Comparison of ENCODE assay signal across 23 cellular contexts in the genomic region with DNA sequence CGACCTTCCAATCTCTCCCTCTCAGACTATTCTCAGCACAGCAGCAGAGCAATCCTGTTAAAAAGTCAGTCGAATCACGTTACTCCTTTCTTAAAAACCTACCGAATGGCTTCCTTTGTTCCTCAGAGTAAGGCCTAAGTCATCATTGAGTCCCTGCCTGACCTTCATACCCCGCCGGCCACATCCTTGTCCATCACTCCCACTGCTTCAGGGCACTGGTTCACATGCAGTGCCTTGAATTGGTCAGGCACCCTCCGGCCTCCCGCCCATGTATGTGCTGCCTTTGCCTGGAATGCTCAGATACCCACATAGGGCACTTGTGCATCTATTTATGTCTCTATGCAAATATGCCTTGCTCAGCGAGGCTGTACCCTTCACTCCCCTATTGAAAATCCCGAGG.
DNase-seq lines count a peak whose midpoint lies in the region; ATAC-seq, FAIRE-seq and TF ChIP-seq lines count a peak whose summit lies in the region.
"Had no signal": no experiment of that assay in that cellular context is flagged by ENCODE, and none has a peak within 500 bp of the region (broad histone marks: within the 10 kb centered on the region; RNA-seq: fewer than 3 reads in every experiment).

No MANE protein-coding gene starts in this region.

- TF ChIP-seq RAD21 in GM12878 (IDR thresholded peaks at IDR 0.05; ENCODE audit: insufficient read depth, low read depth, low read length), result no peak

- no peak for TF ChIP-seq CTCF in GM12865 (IDR thresholded peaks at IDR 0.05; ENCODE audit: insufficient read depth, low read depth, low read length, missing control alignments)
- TF ChIP-seq CTCF in GM12878 (IDR thresholded peaks at IDR 0.05 in 2 of 3, conservative IDR thresholded peaks at IDR 0.05 in 1 of 3; ENCODE audit: control insufficient read depth in 2 of 3, extremely low read depth in 1 of 3, insufficient read depth in 1 of 3, low read depth in 3 of 3, low read length in 3 of 3), result no peak
- no peak for TF ChIP-seq CTCF in neural crest cell (conservative IDR thresholded peaks at IDR 0.05)
- no peak for TF ChIP-seq CTCF in PC-9 (conservative IDR thresholded peaks at IDR 0.05)
- no peak for TF ChIP-seq CTCF in kidney (IDR thresholded peaks at IDR 0.05; ENCODE audit: borderline replicate concordance, extremely low read depth, insufficient read depth)

- H3K9me2 ChIP-seq in PC-9 (ENCODE audit: insufficient read depth), result no peaks in the 10 kb centered on the region

- no peaks in the 10 kb centered on the region for H3K9me3 ChIP-seq in GM12878 (replicated peaks; ENCODE audit: control insufficient read depth, insufficient read depth, low read length)
- no peaks in the 10 kb centered on the region for H3K9me3 ChIP-seq in PC-9 (ENCODE audit: insufficient read depth, low read depth)
- no peaks in the 10 kb centered on the region for H3K9me3 ChIP-seq in kidney (ENCODE audit: control insufficient read depth in 1 of 2, low read length in 2 of 2)
- H3K9me3 ChIP-seq: BLaER1, Caco-2 had no signal

- POLR2A ChIA-PET in GM12878 (lab: Charles Lee) (interaction anchor here (0.7 to 3.6 kb wide), 8 partner anchors 9 to 391 kb away, joined by 3 to 20 read pairs (median 6); no protein-coding TSS in a partner anchor), PC-9 (lab: Charles Lee; ENCODE audit: unreplicated experiment) (no interaction called here)

- CTCF ChIA-PET in GM12878 (lab: Yijun Ruan, JAX) (interaction anchor here (0.6 to 4.2 kb wide), 7 partner anchors 10 to 142 kb away, joined by 3 to 17 read pairs (median 4); no protein-coding TSS in a partner anchor), PC-9 (lab: Charles Lee) (interaction anchor here (0.7 kb wide), 1 partner anchor 45 kb away, joined by 12 read pairs; no protein-coding TSS in a partner anchor)

- H3K36me3 Mint-ChIP-seq in neural crest cell (ENCODE audit: low read depth), result no peaks in the 10 kb centered on the region
- H3K36me3 Mint-ChIP-seq: CD4-positive, CD25-positive, alpha-beta regulatory T cell; CD8-positive, alpha-beta T cell had no signal

- peak overlapping the region; percentile 1 for H3K4me3 Mint-ChIP-seq in neural crest cell
- H3K4me3 Mint-ChIP-seq: B cell; CD4-positive, CD25-positive, alpha-beta regulatory T cell; CD8-positive, alpha-beta T cell had no signal

- H3K9ac ChIP-seq in GM12878 (ENCODE audit: control insufficient read depth, insufficient read depth, low read length) (no peak overlapping the region), kidney (ENCODE audit: low read length in 2 of 2) (no peak overlapping the region)
- H3K9ac ChIP-seq: BLaER1 had no signal

- H3K4me2 ChIP-seq in GM12878 (ENCODE audit: control insufficient read depth, insufficient read depth) (no peak overlapping the region), PC-9 (no peak overlapping the region)
- H3K4me2 ChIP-seq: BLaER1 had no signal

- no peaks in the 10 kb centered on the region for H3F3A ChIP-seq in PC-9 (ENCODE audit: insufficient read depth, low read depth)

- RAD21 ChIA-PET in GM12878 (lab: Charles Lee; ENCODE audit: unreplicated experiment), result interaction anchor here (1.0 to 10.4 kb wide), 6 partner anchors 8 to 142 kb away, joined by 3 to 101 read pairs (median 53); no protein-coding TSS in a partner anchor

- H3K4me1 ChIP-seq in GM12878 (ENCODE audit: control insufficient read depth, insufficient read depth, low read length), result no peaks in the 10 kb centered on the region; the same call in 1 of the 2 replicates
- no peaks in the 10 kb centered on the region for H3K4me1 ChIP-seq in PC-9 (replicated peaks; ENCODE audit: insufficient read depth)
- H3K4me1 ChIP-seq in kidney (ENCODE audit: control insufficient read depth in 1 of 2, insufficient read depth in 1 of 2, low read depth in 1 of 2, low read length in 2 of 2), result no peaks in the 10 kb centered on the region
- H3K4me1 ChIP-seq: BLaER1, Caco-2 had no signal

- H3K9me3 Mint-ChIP-seq in neural crest cell, result no peaks in the 10 kb centered on the region
- H3K9me3 Mint-ChIP-seq: CD8-positive, alpha-beta T cell had no signal

- H3K79me2 ChIP-seq in GM12878 (ENCODE audit: control insufficient read depth, insufficient read depth, low read length), result no peaks in the 10 kb centered on the region
- H3K79me2 ChIP-seq in PC-9 (ENCODE audit: low read depth), result no peaks in the 10 kb centered on the region

- DNase-seq in GM12865 (ENCODE audit: low read depth), result peak; percentile 52
- peak; percentile 47 for DNase-seq in NCI-H526 treated with DMSO at 0.1 percent for 48 hours (lab: John Stamatoyannopoulos, UW)
- DNase-seq in GM12878 (ENCODE audit: low read depth, low spot score), result no peak
- peak; percentile 8 for DNase-seq in neural crest cell (ENCODE audit: low read depth, low spot score)
- DNase-seq in PC-9, result no peak
- no peak for DNase-seq in cerebellum (ENCODE audit: low spot score)
- no peak for DNase-seq in kidney
- DNase-seq in NCI-H187 (lab: John Stamatoyannopoulos, UW), result no peak
- DNase-seq: Caco-2; CD4-positive, CD25-positive, alpha-beta regulatory T cell; CD8-positive, alpha-beta T cell; DMS153; DND-41; H7; HCEC 1CT had no signal

- H3K4me1 Mint-ChIP-seq in neural crest cell, result peaks cover 33% of the 10 kb centered on the region
- H3K4me1 Mint-ChIP-seq: B cell; CD4-positive, CD25-positive, alpha-beta regulatory T cell had no signal

- peak overlapping the region; percentile 4 for H3K27ac Mint-ChIP-seq in neural crest cell (ENCODE audit: unreplicated experiment)
- H3K27ac Mint-ChIP-seq: B cell; CD8-positive, alpha-beta T cell had no signal

- no peaks in the 10 kb centered on the region for H4K20me1 ChIP-seq in GM12878 (ENCODE audit: control insufficient read depth, insufficient read depth)
- no peaks in the 10 kb centered on the region for H4K20me1 ChIP-seq in PC-9 (ENCODE audit: insufficient read depth)
- H4K20me1 ChIP-seq: BLaER1 had no signal

- no peak overlapping the region for H3K27ac ChIP-seq in GM12878 (ENCODE audit: control insufficient read depth, insufficient read depth)
- no peak overlapping the region for H3K27ac ChIP-seq in PC-9
- no peak overlapping the region for H3K27ac ChIP-seq in kidney (ENCODE audit: low read depth in 2 of 2, low read length in 2 of 2)
- H3K27ac ChIP-seq: 22Rv1, BLaER1, C4-2B had no signal

- H3K36me3 ChIP-seq in GM12878 (ENCODE audit: control insufficient read depth in 2 of 2, insufficient read depth in 2 of 2, low read length in 1 of 2) (no peaks in the 10 kb centered on the region), PC-9 (ENCODE audit: low read depth) (no peaks in the 10 kb centered on the region), kidney (ENCODE audit: control insufficient read depth in 1 of 2, insufficient read depth in 2 of 2, low read length in 2 of 2) (no peaks in the 10 kb centered on the region)
- H3K36me3 ChIP-seq: BLaER1 had no signal

- SMC1A ChIA-PET in GM12878 (lab: Charles Lee; ENCODE audit: uncharacterized antibody, unreplicated experiment), result interaction anchor here (0.7 to 15.2 kb wide), 15 partner anchors 8 to 391 kb away, joined by 3 to 318 read pairs (median 4); no protein-coding TSS in a partner anchor

- H2AFZ ChIP-seq in GM12878 (ENCODE audit: control insufficient read depth, low read depth, low read length) (no peak overlapping the region), PC-9 (no peak overlapping the region)

- in situ Hi-C loops in GM12878 (cut with MboI), result no loop called here

- ATAC-seq in GM12878, result peak; percentile 30
- ATAC-seq: CD8-positive, alpha-beta T cell had no signal

- WGBS in GM12878 (ENCODE audit: insufficient coverage, insufficient replicate concordance, low lambda C conversion rate, missing lambda C conversion rate), result 32% methylated on average over 10 of the region's 10 CpGs

- H3K27me3 Mint-ChIP-seq in neural crest cell (ENCODE audit: low read depth), result no peaks in the 10 kb centered on the region
- H3K27me3 Mint-ChIP-seq: B cell; CD4-positive, CD25-positive, alpha-beta regulatory T cell had no signal

- no TSS peak for BruUV-seq in GM12878 (replicated peaks; lab: Mats Ljungman, UMichigan)
- BruUV-seq in PC-9 (replicated peaks; lab: Mats Ljungman, UMichigan), result no TSS peak

- no peak for TF ChIP-seq POLR2A in GM12878 (IDR thresholded peaks at IDR 0.05; ENCODE audit: low read depth, low read length)

- peak overlapping the region; percentile 57 for H3K4me3 ChIP-seq in GM12865 (ENCODE audit: low read depth, low read length)
- H3K4me3 ChIP-seq in GM12878, result no peak overlapping the region
- H3K4me3 ChIP-seq in PC-9, result no peak overlapping the region
- H3K4me3 ChIP-seq in kidney (ENCODE audit: low read length in 2 of 2), result no peak overlapping the region
- H3K4me3 ChIP-seq: BLaER1 had no signal

- FAIRE-seq in GM12878 (lab: Jason Lieb, UNC) (no peak), kidney (lab: Jason Lieb, UNC) (no peak)
- FAIRE-seq: A204.1, G401.6, GM12892, H1 had no signal

- no peak for TF ChIP-seq EP300 in GM12878 (IDR thresholded peaks at IDR 0.05; ENCODE audit: borderline replicate concordance in 1 of 2, control insufficient read depth in 1 of 2, low read depth in 2 of 2, low read length in 2 of 2)

- intact Hi-C loops in GM12878 (cut with micrococcal nuclease; ENCODE audit: unreplicated experiment) (no loop called here), PC-9 (cut with micrococcal nuclease; ENCODE audit: unreplicated experiment) (no loop called here), kidney (cut with DNase I) (no loop called here)

- H3K27me3 ChIP-seq in GM12878 (replicated peaks in 1 of 2; ENCODE audit: control insufficient read depth in 2 of 2, insufficient read depth in 2 of 2, low read length in 1 of 2), result no peaks in the 10 kb centered on the region
- peaks cover 55% of the 10 kb centered on the region for H3K27me3 ChIP-seq in PC-9 (ENCODE audit: insufficient read depth, low read depth)
- H3K27me3 ChIP-seq: BLaER1 had no signal

TF ChIP-seq in GM12878, 131 proteins besides CTCF, POLR2A, EP300 and RAD21 (continues in another document):
- TF ChIP-seq RB1 (IDR thresholded peaks at IDR 0.05; ENCODE audit: borderline replicate concordance), result no peak
- TF ChIP-seq POLR2AphosphoS2 (IDR thresholded peaks at IDR 0.05; ENCODE audit: low read depth, low read length), result no peak
- no peak for TF ChIP-seq KAT2A (conservative IDR thresholded peaks at IDR 0.05; ENCODE audit: control insufficient read depth, low read depth, low read length)
- TF ChIP-seq IKZF1 (conservative IDR thresholded peaks at IDR 0.05), result peak; percentile 11; the same call in 1 of the 2 replicates
- TF ChIP-seq ZNF384 (IDR thresholded peaks at IDR 0.05; ENCODE audit: borderline replicate concordance, low read depth, low read length), result no peak
- no peak for TF ChIP-seq CHD1 (IDR thresholded peaks at IDR 0.05; ENCODE audit: low read depth, low read length)
- no peak for TF ChIP-seq NR2C1 (IDR thresholded peaks at IDR 0.05)
- no peak for TF ChIP-seq SREBF1 (IDR thresholded peaks at IDR 0.05; ENCODE audit: low read length)
- TF ChIP-seq MEF2B (IDR thresholded peaks at IDR 0.05; ENCODE audit: partially characterized antibody, poor library complexity, severe bottlenecking), result no peak
- TF ChIP-seq, protein P1, sequence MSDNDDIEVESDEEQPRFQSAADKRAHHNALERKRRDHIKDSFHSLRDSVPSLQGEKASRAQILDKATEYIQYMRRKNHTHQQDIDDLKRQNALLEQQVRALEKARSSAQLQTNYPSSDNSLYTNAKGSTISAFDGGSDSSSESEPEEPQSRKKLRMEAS (IDR thresholded peaks at IDR 0.05; ENCODE audit: low read depth, low read length), result no peak
- no peak for TF ChIP-seq HDGF (IDR thresholded peaks at IDR 0.05)
- peak; percentile 20; the same call in 1 of the 2 replicates for TF ChIP-seq DPF2 (IDR thresholded peaks at IDR 0.05)

Comparison
In these comparisons a context has a peak if more than half of its experiments do, and no peak if none do; other contexts are left out.
1. DNase-seq: peak in GM12865 (single experiment), NCI-H526 treated with DMSO at 0.1 percent for 48 hours (single experiment) and neural crest cell (single experiment); none in GM12878 (single experiment), PC-9 (0 of 2), cerebellum (single experiment), kidney (single experiment) and NCI-H187 (0 of 2).